ENCODE assay signal across 9 cellular contexts in the genomic region with DNA sequence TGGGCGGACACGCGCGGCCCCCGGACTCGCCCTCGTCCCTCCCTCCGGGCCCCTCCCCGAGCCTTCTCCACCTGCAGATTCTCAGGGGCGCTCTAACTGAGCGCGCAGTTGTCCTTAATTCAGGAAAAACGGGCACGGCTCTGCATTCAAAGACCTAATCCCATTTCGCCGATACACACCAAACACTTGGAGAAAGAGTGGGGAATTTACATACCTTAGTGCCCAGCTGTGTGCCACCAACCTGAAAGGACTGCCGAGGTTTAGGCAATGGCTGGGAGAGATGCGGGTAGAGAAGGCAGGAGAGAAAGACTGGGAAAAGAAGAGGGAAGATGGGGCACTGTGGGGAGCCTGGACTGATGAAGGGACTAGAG. TPM values are rescaled to one million over a fixed set of nuclear protein-coding genes. Genes with fewer than 3 reads are reported as not detected.
DNase-seq lines count a peak whose midpoint lies in the region; ATAC-seq and TF ChIP-seq lines count a peak whose summit lies in the region.
"Had no signal": no experiment of that assay in that cellular context is flagged by ENCODE, and none has a peak within 500 bp of the region (broad histone marks: within the 10 kb centered on the region; RNA-seq: fewer than 3 reads in every experiment).

No MANE protein-coding gene starts in this region.

- no peak for DNase-seq in activated naive CD8-positive, alpha-beta T cell treated with anti-CD3 and anti-CD28 coated beads for 36 hours
- DNase-seq in effector memory CD8-positive, alpha-beta T cell = no peak
- DNase-seq in naive thymus-derived CD8-positive, alpha-beta T cell = peak in 1 of 10 donors; percentile 42
- DNase-seq in transverse colon (no peak), NCI-H774 (lab: John Stamatoyannopoulos, UW) (no peak)
- DNase-seq in T-helper 2 cell treated with Interferon-gamma antibody and Interleukin-4, amounts not matched to agents 5 μg/mL and 100 μg/mL, for 36 hours (ENCODE audit: low spot score) = no peak

- WGBS in transverse colon (ENCODE audit: low coverage in 1 of 2), 2 donors = 20% methylated on average over 18 of the region's 18 CpGs; no CpG with 5 or more reads in 1 of the 2 donors

- no peak for TF ChIP-seq POLR2A in transverse colon (IDR thresholded peaks at IDR 0.05)

- peak overlapping the region; percentile 11 to 56 (median 28) for H3K4me3 ChIP-seq in transverse colon

- peaks cover 29% of the 10 kb centered on the region for H3K27me3 Mint-ChIP-seq in activated naive CD8-positive, alpha-beta T cell
- peaks cover 50% of the 10 kb centered on the region for H3K27me3 Mint-ChIP-seq in activated naive CD8-positive, alpha-beta T cell treated with anti-CD3 and anti-CD28 coated beads for 36 hours
- peaks cover 33 to 62% of the 10 kb centered on the region in 2 donors for H3K27me3 Mint-ChIP-seq in effector memory CD8-positive, alpha-beta T cell
- peaks cover 25 to 52% (median 44%) of the 10 kb centered on the region in 5 donors for H3K27me3 Mint-ChIP-seq in naive thymus-derived CD8-positive, alpha-beta T cell
- H3K27me3 Mint-ChIP-seq in T-helper 2 cell treated with Interferon-gamma antibody and Interleukin-4, amounts not matched to agents 5 μg/mL and 100 μg/mL, for 36 hours (ENCODE audit: low read depth) = peaks cover 53% of the 10 kb centered on the region

- H3K4me3 Mint-ChIP-seq in activated naive CD8-positive, alpha-beta T cell = peak overlapping the region; percentile 48
- no peak overlapping the region for H3K4me3 Mint-ChIP-seq in activated naive CD8-positive, alpha-beta T cell treated with anti-CD3 and anti-CD28 coated beads for 36 hours
- H3K4me3 Mint-ChIP-seq in effector memory CD8-positive, alpha-beta T cell = peak overlapping the region; percentile 12 to 21
- peak overlapping the region in 9 of 10 donors; percentile 15 to 77 (median 64) for H3K4me3 Mint-ChIP-seq in naive thymus-derived CD8-positive, alpha-beta T cell
- no peak overlapping the region for H3K4me3 Mint-ChIP-seq in T-helper 2 cell treated with Interferon-gamma antibody and Interleukin-4, amounts not matched to agents 5 μg/mL and 100 μg/mL, for 36 hours

- intact Hi-C loops in transverse colon (cut with DNase I; ENCODE audit: low total_unique reads) = no loop called here

- POLR2A ChIA-PET in naive thymus-derived CD8-positive, alpha-beta T cell (lab: Charles Lee) = no interaction called here

- no peak for TF ChIP-seq CTCF in transverse colon (IDR thresholded peaks at IDR 0.05)

- H3K4me1 Mint-ChIP-seq in activated naive CD8-positive, alpha-beta T cell (ENCODE audit: low read depth) = peaks cover 5% of the 10 kb centered on the region
- peaks cover 2% of the 10 kb centered on the region for H3K4me1 Mint-ChIP-seq in activated naive CD8-positive, alpha-beta T cell treated with anti-CD3 and anti-CD28 coated beads for 36 hours
- peaks cover 3 to 5% of the 10 kb centered on the region in 2 donors for H3K4me1 Mint-ChIP-seq in effector memory CD8-positive, alpha-beta T cell (ENCODE audit: low read depth in 2 of 2)
- peaks cover 4 to 7% (median 6%) of the 10 kb centered on the region in 4 donors for H3K4me1 Mint-ChIP-seq in naive thymus-derived CD8-positive, alpha-beta T cell
- no peaks in the 10 kb centered on the region for H3K4me1 Mint-ChIP-seq in T-helper 2 cell treated with Interferon-gamma antibody and Interleukin-4, amounts not matched to agents 5 μg/mL and 100 μg/mL, for 36 hours (ENCODE audit: low read depth)

- no peak overlapping the region for H3K27ac ChIP-seq in transverse colon
- H3K27ac ChIP-seq: HL-60 had no signal

- H3K9me3 ChIP-seq in transverse colon = no peaks in the 10 kb centered on the region

- peaks cover 10% of the 10 kb centered on the region for H3K36me3 Mint-ChIP-seq in activated naive CD8-positive, alpha-beta T cell
- H3K36me3 Mint-ChIP-seq in activated naive CD8-positive, alpha-beta T cell treated with anti-CD3 and anti-CD28 coated beads for 36 hours = no peaks in the 10 kb centered on the region
- peaks cover 3% of the 10 kb centered on the region for H3K36me3 Mint-ChIP-seq in effector memory CD8-positive, alpha-beta T cell (ENCODE audit: insufficient read depth)
- H3K36me3 Mint-ChIP-seq in naive thymus-derived CD8-positive, alpha-beta T cell = peaks cover 0 to 8% (median 3%) of the 10 kb centered on the region in 3 donors
- H3K36me3 Mint-ChIP-seq in T-helper 2 cell treated with Interferon-gamma antibody and Interleukin-4, amounts not matched to agents 5 μg/mL and 100 μg/mL, for 36 hours (ENCODE audit: low read depth) = no peaks in the 10 kb centered on the region

- no peaks in the 10 kb centered on the region for H3K9me3 Mint-ChIP-seq in activated naive CD8-positive, alpha-beta T cell (ENCODE audit: low read depth)
- H3K9me3 Mint-ChIP-seq in activated naive CD8-positive, alpha-beta T cell treated with anti-CD3 and anti-CD28 coated beads for 36 hours = peaks cover 11% of the 10 kb centered on the region
- H3K9me3 Mint-ChIP-seq in effector memory CD8-positive, alpha-beta T cell = no peaks in the 10 kb centered on the region
- peaks cover 0 to 27% (median 10%) of the 10 kb centered on the region in 9 donors for H3K9me3 Mint-ChIP-seq in naive thymus-derived CD8-positive, alpha-beta T cell
- peaks cover 9% of the 10 kb centered on the region for H3K9me3 Mint-ChIP-seq in T-helper 2 cell treated with Interferon-gamma antibody and Interleukin-4, amounts not matched to agents 5 μg/mL and 100 μg/mL, for 36 hours

- in situ Hi-C loops in transverse colon (cut with MboI; ENCODE audit: low pct_ligation_motif_present in 1 of 4, low pct_unique_long_range_greater_than_20kb in 1 of 4, low sequenced_read_pairs in 3 of 4) = no loop called here

- no peak for TF ChIP-seq EP300 in transverse colon (IDR thresholded peaks at IDR 0.05; ENCODE audit: low read depth)

- H3K27me3 ChIP-seq in transverse colon = peaks cover 57% of the 10 kb centered on the region

- no peak for ATAC-seq in effector memory CD8-positive, alpha-beta T cell (replicated peaks)
- no peak for ATAC-seq in naive thymus-derived CD8-positive, alpha-beta T cell
- no peak for ATAC-seq in HG03135 (IDR thresholded peaks at IDR 0.05; ENCODE audit: unreplicated experiment)

- no peaks in the 10 kb centered on the region for H3K36me3 ChIP-seq in transverse colon

- H3K4me1 ChIP-seq in transverse colon = peaks cover 5 to 12% (median 8%) of the 10 kb centered on the region in 4 donors

- H3K27ac Mint-ChIP-seq in activated naive CD8-positive, alpha-beta T cell = no peak overlapping the region
- no peak overlapping the region for H3K27ac Mint-ChIP-seq in activated naive CD8-positive, alpha-beta T cell treated with anti-CD3 and anti-CD28 coated beads for 36 hours
- no peak overlapping the region for H3K27ac Mint-ChIP-seq in effector memory CD8-positive, alpha-beta T cell
- peak overlapping the region in 1 of 10 donors; percentile 26 for H3K27ac Mint-ChIP-seq in naive thymus-derived CD8-positive, alpha-beta T cell
- no peak overlapping the region for H3K27ac Mint-ChIP-seq in T-helper 2 cell treated with Interferon-gamma antibody and Interleukin-4, amounts not matched to agents 5 μg/mL and 100 μg/mL, for 36 hours

RNA-seq across cellular contexts. Expression of gene IGDCC3, which starts 21.8 kb away (rescaled TPM):
- total RNA-seq in activated naive CD8-positive, alpha-beta T cell treated with anti-CD3 and anti-CD28 coated beads for 36 hours = not detected
- total RNA-seq in naive thymus-derived CD8-positive, alpha-beta T cell = not detected
- polyA plus RNA-seq in naive thymus-derived CD8-positive, alpha-beta T cell = not detected
- total RNA-seq in transverse colon = not detected

RNA-seq across cellular contexts. Expression of gene RNU5B-1, which starts 51.5 kb away (rescaled TPM):
- 10 to 100 TPM in 1 of 2 experiments, not detected in 1; 11.6 TPM for total RNA-seq in activated naive CD8-positive, alpha-beta T cell treated with anti-CD3 and anti-CD28 coated beads for 36 hours
- total RNA-seq in naive thymus-derived CD8-positive, alpha-beta T cell = 10 to 100 TPM; 20.8 to 33.0 TPM
- not detected for polyA plus RNA-seq in naive thymus-derived CD8-positive, alpha-beta T cell
- not detected for total RNA-seq in transverse colon

Comparison
In these comparisons a context has a peak if more than half of its experiments do, and no peak if none do; other contexts are left out.
1. H3K4me3 Mint-ChIP-seq: peak in activated naive CD8-positive, alpha-beta T cell (single experiment), effector memory CD8-positive, alpha-beta T cell (2 of 2) and naive thymus-derived CD8-positive, alpha-beta T cell (9 of 10); none in activated naive CD8-positive, alpha-beta T cell treated with anti-CD3 and anti-CD28 coated beads for 36 hours (single experiment) and T-helper 2 cell treated with Interferon-gamma antibody and Interleukin-4, amounts not matched to agents 5 μg/mL and 100 μg/mL, for 36 hours (single experiment).
2. RNA of gene RNU5B-1, which starts 51.5 kb away (total RNA-seq): 20.8 to 33.0 TPM in naive thymus-derived CD8-positive, alpha-beta T cell and 11.6 TPM in activated naive CD8-positive, alpha-beta T cell treated with anti-CD3 and anti-CD28 coated beads for 36 hours; not detected in transverse colon; every median in the first group is over 4 times any median in the second.